In genomic region chr3:195546130-195546560, GRCh38 we compare ENCODE assay signal across 9 cellular contexts. TPM values are rescaled to one million over a fixed set of nuclear protein-coding genes. Genes with fewer than 3 reads are reported as not detected.
A peak's percentile ranks its signal among the peaks of the same experiment; 100 is the strongest.
DNase-seq lines count a peak whose midpoint lies in the region; FAIRE-seq and TF ChIP-seq lines count a peak whose summit lies in the region.
"Had no signal": no experiment of that assay in that cellular context is flagged by ENCODE, and none has a peak within 500 bp of the region (broad histone marks: within the 10 kb centered on the region; RNA-seq: fewer than 3 reads in every experiment).

No MANE protein-coding gene starts in this region.

- H3K4me3 ChIP-seq in BJ (ENCODE audit: low read depth, low read length) = no peak overlapping the region
- H3K4me3 ChIP-seq in MM.1S (ENCODE audit: low read length) = peak overlapping the region; percentile 17; the same call in 1 of the 2 replicates
- H3K4me3 ChIP-seq in bronchial epithelial cell (ENCODE audit: low read depth, low read length) = no peak overlapping the region
- H3K4me3 ChIP-seq in osteoblast (ENCODE audit: insufficient read depth, low read length) = peak overlapping the region; percentile 33
- no peak overlapping the region for H3K4me3 ChIP-seq in WERI-Rb-1 (ENCODE audit: low read depth, low read length)

- H2AFZ ChIP-seq in MM.1S (ENCODE audit: low read length) = peak overlapping the region; percentile 55
- no peak overlapping the region for H2AFZ ChIP-seq in osteoblast (ENCODE audit: low read length)

- no peak for TF ChIP-seq POLR2A in erythroblast (IDR thresholded peaks at IDR 0.05; ENCODE audit: low read length)

- H3K9ac ChIP-seq in MM.1S (ENCODE audit: low read length) = peak overlapping the region; percentile 6; the same call in 1 of the 2 replicates

- H3K4me2 ChIP-seq in MM.1S (ENCODE audit: low read depth, low read length) (peak overlapping the region; percentile 63), osteoblast (ENCODE audit: insufficient read depth, low read length) (peak overlapping the region; percentile 56)

- H3K79me2 ChIP-seq in MM.1S (ENCODE audit: low read length) = peaks cover 24% of the 10 kb centered on the region
- peaks cover 18% of the 10 kb centered on the region for H3K79me2 ChIP-seq in osteoblast (ENCODE audit: insufficient read depth, low read length)

- H3F3A ChIP-seq in MM.1S (ENCODE audit: insufficient read depth, low read length) = peaks cover 48% of the 10 kb centered on the region

- peak overlapping the region; percentile 71 for H3K27ac ChIP-seq in MM.1S (ENCODE audit: low read length)
- H3K27ac ChIP-seq in osteoblast (ENCODE audit: low read depth, low read length) = no peak overlapping the region
- H3K27ac ChIP-seq in WERI-Rb-1 = no peak overlapping the region
- H3K27ac ChIP-seq: VCaP had no signal

- H3K27me3 ChIP-seq in BJ (ENCODE audit: control insufficient read depth, insufficient read depth, low read length) (no peaks in the 10 kb centered on the region; the same call in 1 of the 2 replicates), MM.1S (replicated peaks; ENCODE audit: insufficient read depth, low read length) (no peaks in the 10 kb centered on the region), bronchial epithelial cell (ENCODE audit: control insufficient read depth, insufficient read depth, low read length) (no peaks in the 10 kb centered on the region), osteoblast (ENCODE audit: insufficient read depth, low read length) (peaks cover 3% of the 10 kb centered on the region), WERI-Rb-1 (ENCODE audit: insufficient read depth, low read depth, severe bottlenecking) (no peaks in the 10 kb centered on the region)

- DNase-seq in BJ (ENCODE audit: low read depth) (peak; percentile 48), MM.1S (no peak), bronchial epithelial cell (ENCODE audit: low read depth) (peak; percentile 96), osteoblast (ENCODE audit: insufficient read length, low spot score, missing footprints) (peak; percentile 87), NCI-H2227 treated with DMSO at 0.1 percent for 48 hours (lab: John Stamatoyannopoulos, UW) (no peak), erythroblast (lab: John Stamatoyannopoulos, UW) (no peak), WERI-Rb-1 (no peak)
- no peak for DNase-seq in central memory CD4-positive, alpha-beta T cell

- TF ChIP-seq CTCF in BJ (IDR thresholded peaks at IDR 0.05; ENCODE audit: insufficient read depth, low read depth, low read length) = no peak
- no peak for TF ChIP-seq CTCF in MM.1S (IDR thresholded peaks at IDR 0.05; ENCODE audit: low read length)
- no peak for TF ChIP-seq CTCF in bronchial epithelial cell (IDR thresholded peaks at IDR 0.05; ENCODE audit: insufficient read depth, low read length, severe bottlenecking)
- no peak for TF ChIP-seq CTCF in osteoblast (IDR thresholded peaks at IDR 0.05; ENCODE audit: extremely low read depth, low read depth, low read length)
- no peak for TF ChIP-seq CTCF in WERI-Rb-1 (IDR thresholded peaks at IDR 0.05; ENCODE audit: low read depth, low read length)

- POLR2A ChIA-PET in BJ (lab: Charles Lee) = no interaction called here

- H3K36me3 ChIP-seq in BJ (ENCODE audit: control insufficient read depth, insufficient read depth, low read length) = no peaks in the 10 kb centered on the region
- H3K36me3 ChIP-seq in MM.1S (replicated peaks; ENCODE audit: insufficient read depth, low read length) = no peaks in the 10 kb centered on the region
- H3K36me3 ChIP-seq in bronchial epithelial cell (ENCODE audit: control insufficient read depth, insufficient read depth, low read length) = no peaks in the 10 kb centered on the region
- no peaks in the 10 kb centered on the region for H3K36me3 ChIP-seq in osteoblast (ENCODE audit: insufficient read depth, low read length)
- no peaks in the 10 kb centered on the region for H3K36me3 ChIP-seq in WERI-Rb-1

- peaks cover 59% of the 10 kb centered on the region for H3K4me1 ChIP-seq in MM.1S (ENCODE audit: low read length)
- peaks cover 35% of the 10 kb centered on the region for H3K4me1 ChIP-seq in osteoblast (ENCODE audit: insufficient read depth, low read length)

- peak; percentile 81 for FAIRE-seq in bronchial epithelial cell (lab: Jason Lieb, UNC)

- CTCF ChIA-PET in BJ (lab: Yijun Ruan, JAX) = no interaction called here

- no peaks in the 10 kb centered on the region for H4K20me1 ChIP-seq in MM.1S (ENCODE audit: insufficient read depth, low read length)
- H4K20me1 ChIP-seq in osteoblast (ENCODE audit: insufficient read depth, low read length) = peaks cover 12% of the 10 kb centered on the region

- H3K9me3 ChIP-seq in MM.1S (replicated peaks; ENCODE audit: insufficient read depth, low read length) (no peaks in the 10 kb centered on the region), osteoblast (ENCODE audit: low read depth, low read length) (no peaks in the 10 kb centered on the region), WERI-Rb-1 (ENCODE audit: severe bottlenecking) (no peaks in the 10 kb centered on the region)

- no peaks in the 10 kb centered on the region for H3K9me2 ChIP-seq in MM.1S (replicated peaks; ENCODE audit: insufficient read depth, low read length)

RNA-seq across cellular contexts. Expression of gene PPP1R2, which starts 3.0 kb away (rescaled TPM):
- polyA plus RNA-seq in BJ (2011; rRNA removed) = 41.9 and 140 TPM in 2 replicates
- 47.0 and 67.9 TPM in 2 replicates for polyA minus RNA-seq in BJ (2011; rRNA and poly(A)+ RNA removed)
- total RNA-seq in bronchial epithelial cell = 57.9 and 120 TPM in 2 replicates
- 89.3 and 203 TPM in 2 replicates for total RNA-seq in osteoblast

RNA-seq across cellular contexts. Expression of gene APOD, which starts 37.6 kb away (rescaled TPM):
- 8.3 and 15.0 TPM in 2 replicates for polyA plus RNA-seq in BJ (2011; rRNA removed)
- polyA minus RNA-seq in BJ (2011; rRNA and poly(A)+ RNA removed) = 4.8 and 8.6 TPM in 2 replicates
- total RNA-seq in bronchial epithelial cell (0.77 and 3.9 TPM in 2 replicates), osteoblast (0.88 and 1.4 TPM in 2 replicates)

Comparison
In these comparisons a context has a peak if more than half of its experiments do, and no peak if none do; other contexts are left out.
1. DNase-seq: peak in BJ (single experiment), bronchial epithelial cell (single experiment) and osteoblast (single experiment); none in MM.1S (single experiment), NCI-H2227 treated with DMSO at 0.1 percent for 48 hours (single experiment), erythroblast (0 of 2), WERI-Rb-1 (single experiment) and central memory CD4-positive, alpha-beta T cell (single experiment).
2. H3K4me3 ChIP-seq: peak in MM.1S (single experiment) and osteoblast (single experiment); none in BJ (single experiment), bronchial epithelial cell (single experiment) and WERI-Rb-1 (single experiment).